Comparison of ENCODE assay signal across 15 cellular contexts in genomic region chr6:161162722-161163121, GRCh38.
DNase-seq lines count a peak whose midpoint lies in the region; ATAC-seq, FAIRE-seq and TF ChIP-seq lines count a peak whose summit lies in the region.
"Had no signal": no experiment of that assay in that cellular context is flagged by ENCODE, and none has a peak within 500 bp of the region (broad histone marks: within the 10 kb centered on the region; RNA-seq: fewer than 3 reads in every experiment).

No MANE protein-coding gene starts in this region.

- no peaks in the 10 kb centered on the region for H3K27me3 Mint-ChIP-seq in WTC11 (ENCODE audit: low read depth)

- H3K9me3 Mint-ChIP-seq in WTC11: peaks cover 10% of the 10 kb centered on the region

- peaks cover 48% of the 10 kb centered on the region for H3K36me3 Mint-ChIP-seq in WTC11

- no peak for TF ChIP-seq POLR2A in right lobe of liver (IDR thresholded peaks at IDR 0.05)
- no peak for TF ChIP-seq POLR2A in thyroid gland (IDR thresholded peaks at IDR 0.05)

- DNase-seq in NCI-H2029 (lab: John Stamatoyannopoulos, UW) (peak; percentile 10), NCI-H2029 treated with DMSO at 0.1 percent for 48 hours (lab: John Stamatoyannopoulos, UW) (no peak), WTC11 (ENCODE audit: low spot score) (no peak), right lobe of liver (peak; percentile 76 to 94 (median 93)), thyroid gland (peak; percentile 49 to 68), D721Med (ENCODE audit: insufficient read length, low spot score) (no peak), NOMO-1 treated with DMSO at 0.1 percent for 48 hours (lab: John Stamatoyannopoulos, UW; ENCODE audit: unreplicated experiment) (no peak), RWPE1 (ENCODE audit: low spot score) (no peak)
- DNase-seq: 8988T; HCEC 1CT; NCI-H1417; NCI-H345; NCI-H526 treated with DMSO at 0.1 percent for 48 hours; NK-92 treated with Interleukin-12 subunit alpha and Interleukin-12 subunit beta, amount 100 ng/mL, for 24 hours had no signal

- H3K4me1 Mint-ChIP-seq in WTC11: peaks cover 33% of the 10 kb centered on the region

- CTCF ChIA-PET in WTC11 (lab: Charles Lee) (interaction anchor here (2.9 kb wide), 1 partner anchor 208 kb away, joined by 10 read pairs; no protein-coding TSS in a partner anchor), RWPE1 (lab: Yijun Ruan, JAX) (interaction anchor here (1.2 kb wide), 1 partner anchor 211 kb away, joined by 3 read pairs; no protein-coding TSS in a partner anchor)

- no peak overlapping the region for H3K4me3 ChIP-seq in right lobe of liver
- no peak overlapping the region for H3K4me3 ChIP-seq in thyroid gland (replicated peaks in 1 of 3)

- H3K4me3 Mint-ChIP-seq in WTC11: no peak overlapping the region

- H3K36me3 ChIP-seq in right lobe of liver (no peaks in the 10 kb centered on the region), thyroid gland (peaks cover 0 to 4% of the 10 kb centered on the region in 2 donors)

- H3K4me1 ChIP-seq in right lobe of liver (peaks cover 0 to 20% (median 10%) of the 10 kb centered on the region in 4 donors), thyroid gland (no peaks in the 10 kb centered on the region)

- no peaks in the 10 kb centered on the region for H3K9me3 ChIP-seq in right lobe of liver
- no peaks in the 10 kb centered on the region for H3K9me3 ChIP-seq in thyroid gland

- H3K27ac ChIP-seq in right lobe of liver: peak overlapping the region in 2 of 3 donors; percentile 35 to 61
- no peak overlapping the region for H3K27ac ChIP-seq in thyroid gland
- H3K27ac ChIP-seq in RWPE1: no peak overlapping the region

- TF ChIP-seq CTCF in WTC11 (IDR thresholded peaks at IDR 0.05): no peak
- no peak for TF ChIP-seq CTCF in right lobe of liver (IDR thresholded peaks at IDR 0.05)
- no peak for TF ChIP-seq CTCF in thyroid gland (IDR thresholded peaks at IDR 0.05)
- no peak for TF ChIP-seq CTCF in D721Med (IDR thresholded peaks at IDR 0.05; ENCODE audit: insufficient read depth, missing control alignments)
- no peak for TF ChIP-seq CTCF in RWPE1 (conservative IDR thresholded peaks at IDR 0.05; ENCODE audit: low read depth)

- H3K27ac Mint-ChIP-seq in WTC11: peak overlapping the region; percentile 78; the same call in 1 of the 2 replicates

- ATAC-seq in WTC11 (no peak), right lobe of liver (peak; percentile 91 to 97 (median 94))

- 28% methylated on average over 5 of the region's 9 CpGs for WGBS in right lobe of liver (ENCODE audit: insufficient coverage, low coverage, low lambda C conversion rate, missing lambda C conversion rate)
- WGBS in thyroid gland, 2 donors: 48 to 63% methylated on average over 9 of the region's 9 CpGs

- H3K27me3 ChIP-seq in right lobe of liver (no peaks in the 10 kb centered on the region), thyroid gland (no peaks in the 10 kb centered on the region)

- FAIRE-seq in D721Med (lab: Jason Lieb, UNC): no peak
- FAIRE-seq: GM18507 had no signal

- intact Hi-C loops in right lobe of liver (cut with DNase I) (no loop called here), thyroid gland (cut with DNase I) (no loop called here)

- POLR2A ChIA-PET in WTC11 (lab: Charles Lee): no interaction called here
- POLR2A ChIA-PET in RWPE1 (lab: Yijun Ruan, JAX; ENCODE audit: low non-redundant PET): no interaction called here

TF ChIP-seq in WTC11, 78 proteins besides CTCF, POLR2A, EP300 and RAD21:
- no peak for TF ChIP-seq ZNF138 (CRISPR knock-in tag; conservative IDR thresholded peaks at IDR 0.05)
- TF ChIP-seq RELA (CRISPR knock-in tag; IDR thresholded peaks at IDR 0.05; ENCODE audit: borderline replicate concordance): no peak
- TF ChIP-seq HMGXB4 (CRISPR knock-in tag; IDR thresholded peaks at IDR 0.05): no peak
- no peak for TF ChIP-seq ELF4 (CRISPR knock-in tag; IDR thresholded peaks at IDR 0.05; ENCODE audit: low read depth)
- no peak for TF ChIP-seq CREM (CRISPR knock-in tag; IDR thresholded peaks at IDR 0.05)
- TF ChIP-seq FOXP4 (CRISPR knock-in tag; IDR thresholded peaks at IDR 0.05): no peak
- TF ChIP-seq ZNF512 (CRISPR knock-in tag; IDR thresholded peaks at IDR 0.05; ENCODE audit: borderline replicate concordance): no peak

Comparison
In these comparisons a context has a peak if more than half of its experiments do, and no peak if none do; other contexts are left out.
1. DNase-seq: peak in NCI-H2029 (single experiment), right lobe of liver (3 of 3) and thyroid gland (2 of 2); none in NCI-H2029 treated with DMSO at 0.1 percent for 48 hours (single experiment), WTC11 (single experiment), D721Med (single experiment), NOMO-1 treated with DMSO at 0.1 percent for 48 hours (single experiment) and RWPE1 (single experiment).
2. H3K27ac ChIP-seq: peak in right lobe of liver (2 of 3); none in thyroid gland (0 of 3) and RWPE1 (single experiment).